In the genomic region with DNA sequence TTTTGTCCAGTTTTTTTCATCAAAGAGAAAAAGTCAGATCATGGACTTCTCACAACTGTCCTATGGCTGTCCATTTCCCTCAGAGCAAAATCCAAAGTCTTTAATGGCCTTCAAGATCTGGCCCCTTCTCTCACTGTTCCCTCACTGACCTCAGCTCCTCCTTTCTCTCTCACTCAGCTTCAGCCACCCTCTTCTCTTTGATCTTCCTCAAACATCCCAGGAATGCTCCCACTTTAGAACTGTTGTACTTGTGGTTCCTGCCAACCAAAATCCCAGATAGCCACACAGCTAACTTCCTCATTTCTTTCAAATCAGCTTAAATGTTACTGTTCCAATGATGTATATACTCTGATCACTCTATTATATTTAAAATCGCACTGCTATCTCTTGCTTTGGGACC, we compare ENCODE assay signal across 16 cellular contexts.
DNase-seq lines count a peak whose midpoint lies in the region; ATAC-seq and TF ChIP-seq lines count a peak whose summit lies in the region.
"Had no signal": no experiment of that assay in that cellular context is flagged by ENCODE, and none has a peak within 500 bp of the region (broad histone marks: within the 10 kb centered on the region; RNA-seq: fewer than 3 reads in every experiment).

No MANE protein-coding gene starts in this region.

- H3K27me3 Mint-ChIP-seq in H9 (ENCODE audit: low read depth): no peaks in the 10 kb centered on the region
- no peaks in the 10 kb centered on the region for H3K27me3 Mint-ChIP-seq in activated T-helper 17 cell treated with anti-CD3 and anti-CD28 coated beads, Interleukin-2, amount 50 U/mL, for 72 hours
- H3K27me3 Mint-ChIP-seq: activated T-cell treated with anti-CD3 and anti-CD28 coated beads, Interleukin-2, amount 50 U/mL, for 24 hours; memory B cell; stimulated activated naive B cell treated with anti-CD40 and anti-IgM and Interleukin-4, amounts not matched to agents 10 μg/mL and 1 μg/mL and 100 μg/mL, for 72 hours had no signal

- no peak overlapping the region for H4K5ac ChIP-seq in H9 (ENCODE audit: insufficient read length, low read depth, low read length)

- no peak overlapping the region for H3K18ac ChIP-seq in H9 (ENCODE audit: insufficient read length, low read depth, low read length)

- H3K27ac ChIP-seq in SJSA1 (peak overlapping the region; percentile 67), H9 (ENCODE audit: insufficient read length, low read depth, low read length) (no peak overlapping the region)
- H3K27ac ChIP-seq: hepatocyte had no signal

- WGBS in H9 (ENCODE audit: extremely low coverage, insufficient read length, low lambda C conversion rate): no CpG with 5 or more reads among the region's 1 CpG

- no peaks in the 10 kb centered on the region for H3K36me3 ChIP-seq in SJSA1
- H3K36me3 ChIP-seq: BE2C had no signal

- H3K27ac Mint-ChIP-seq in H9: no peak overlapping the region; a peak in 1 of 7 replicates
- no peak overlapping the region for H3K27ac Mint-ChIP-seq in activated T-helper 17 cell treated with anti-CD3 and anti-CD28 coated beads, Interleukin-2, amount 50 U/mL, for 72 hours
- H3K27ac Mint-ChIP-seq: activated T-cell treated with anti-CD3 and anti-CD28 coated beads, Interleukin-2, amount 50 U/mL, for 24 hours; memory B cell; stimulated activated naive B cell treated with anti-CD40 and anti-IgM and Interleukin-4, amounts not matched to agents 10 μg/mL and 1 μg/mL and 100 μg/mL, for 72 hours had no signal

- no peaks in the 10 kb centered on the region; the same call in 1 of the 2 replicates for H3K79me2 ChIP-seq in H9 (ENCODE audit: insufficient read depth, low read length)
- H3K79me2 ChIP-seq: hepatocyte had no signal

- peak; percentile 65 for DNase-seq in A172 (ENCODE audit: low spot score)
- DNase-seq in GM04503 (ENCODE audit: low read depth): peak; percentile 11
- peak; percentile 55 to 71 for DNase-seq in SJSA1 (ENCODE audit: low read depth in 1 of 2, low spot score in 2 of 2)
- peak; percentile 4 for DNase-seq in hepatic stellate cell (ENCODE audit: low spot score)
- no peak for DNase-seq in NAMALWA (ENCODE audit: low spot score)
- no peak for DNase-seq in H9
- no peak for DNase-seq in ecto neural progenitor cell (ENCODE audit: low spot score)
- DNase-seq: activated T-cell treated with anti-CD3 and anti-CD28 coated beads, Interleukin-2, amount 50 U/mL, for 24 hours; BE2C; NCI-H146; posterior cingulate gyrus; stimulated activated naive B cell treated with anti-CD40 and anti-IgM and Interleukin-4, amounts not matched to agents 10 μg/mL and 1 μg/mL and 100 μg/mL, for 72 hours had no signal

- H3K4me2 ChIP-seq in H9 (ENCODE audit: insufficient read depth, insufficient read length, low read length): no peak overlapping the region
- H3K4me2 ChIP-seq: hepatocyte had no signal

- no peak overlapping the region for H4K8ac ChIP-seq in H9 (replicated peaks; ENCODE audit: insufficient read length, low read depth, low read length)

- H4K20me1 ChIP-seq in H9 (ENCODE audit: control insufficient read depth, insufficient read depth, insufficient read length): no peaks in the 10 kb centered on the region

- ATAC-seq in activated T-helper 17 cell treated with anti-CD3 and anti-CD28 coated beads, Interleukin-2, amount 50 U/mL, for 72 hours (replicated peaks): no peak
- ATAC-seq: activated CD4-positive, CD25-positive, alpha-beta regulatory T cell treated with anti-CD3 and anti-CD28 coated beads, Interleukin-2, amount 50 U/mL, for 24 hours; stimulated activated naive B cell treated with anti-CD40 and anti-IgM and Interleukin-4, amounts not matched to agents 10 μg/mL and 1 μg/mL and 100 μg/mL, for 72 hours had no signal

- H4K91ac ChIP-seq in H9 (ENCODE audit: insufficient read length, low read depth, low read length): no peak overlapping the region

- H3K56ac ChIP-seq in H9 (ENCODE audit: insufficient read length, low read depth, low read length): no peak overlapping the region

- H3K23me2 ChIP-seq in H9 (ENCODE audit: insufficient read length, low read depth, low read length, poor library complexity, severe bottlenecking): no peaks in the 10 kb centered on the region

- H3T11ph ChIP-seq in H9 (ENCODE audit: low read length): no peak overlapping the region

- H2BK12ac ChIP-seq in H9 (ENCODE audit: insufficient read length, low read depth, low read length): no peak overlapping the region

- H3K9me3 ChIP-seq in SJSA1 (replicated peaks) (no peaks in the 10 kb centered on the region), H9 (ENCODE audit: control insufficient read depth, low read depth, low read length) (peaks cover 10% of the 10 kb centered on the region)
- H3K9me3 ChIP-seq: BE2C had no signal

- H3K4me1 ChIP-seq in SJSA1 (replicated peaks) (peaks cover 19% of the 10 kb centered on the region), H9 (ENCODE audit: insufficient read depth, low read length) (no peaks in the 10 kb centered on the region; the same call in 1 of the 2 replicates)
- H3K4me1 ChIP-seq: BE2C had no signal

- no peak overlapping the region for H3K23ac ChIP-seq in H9 (ENCODE audit: insufficient read length, low read depth, low read length)

- TF ChIP-seq CTCF in H9 (conservative IDR thresholded peaks at IDR 0.05): no peak

- no peak overlapping the region for H2BK20ac ChIP-seq in H9 (ENCODE audit: low read depth, low read length, poor library complexity, severe bottlenecking)

- no peak overlapping the region for H2AK5ac ChIP-seq in H9 (ENCODE audit: insufficient read length, low read length)

- no peak overlapping the region for H2BK5ac ChIP-seq in H9 (ENCODE audit: insufficient read length, low read length)

- no peak overlapping the region for H3K4ac ChIP-seq in H9 (ENCODE audit: low read depth, low read length)

- H2AFZ ChIP-seq in H9 (ENCODE audit: low read length): no peak overlapping the region
- H2AFZ ChIP-seq: hepatocyte had no signal

- peaks cover 18 to 22% (median 20%) of the 10 kb centered on the region in 3 experiments for H3K36me3 Mint-ChIP-seq in H9 (ENCODE audit: insufficient read depth in 1 of 3, low read depth in 3 of 3)
- H3K36me3 Mint-ChIP-seq in activated T-helper 17 cell treated with anti-CD3 and anti-CD28 coated beads, Interleukin-2, amount 50 U/mL, for 72 hours (ENCODE audit: low read depth): no peaks in the 10 kb centered on the region

- H3K14ac ChIP-seq in H9 (ENCODE audit: insufficient read depth, low read length): no peak overlapping the region

- no peak overlapping the region for H3K4me3 Mint-ChIP-seq in H9
- no peak overlapping the region for H3K4me3 Mint-ChIP-seq in activated T-helper 17 cell treated with anti-CD3 and anti-CD28 coated beads, Interleukin-2, amount 50 U/mL, for 72 hours
- H3K4me3 Mint-ChIP-seq: activated T-cell treated with anti-CD3 and anti-CD28 coated beads, Interleukin-2, amount 50 U/mL, for 24 hours; memory B cell; stimulated activated naive B cell treated with anti-CD40 and anti-IgM and Interleukin-4, amounts not matched to agents 10 μg/mL and 1 μg/mL and 100 μg/mL, for 72 hours had no signal

- H3K79me1 ChIP-seq in H9 (ENCODE audit: insufficient read depth, low read depth, low read length, poor library complexity, severe bottlenecking): no peaks in the 10 kb centered on the region

- H3K4me3 ChIP-seq in SJSA1: no peak overlapping the region
- H3K4me3 ChIP-seq: hepatocyte had no signal

- H3K27me3 ChIP-seq in SJSA1 (replicated peaks): no peaks in the 10 kb centered on the region
- H3K27me3 ChIP-seq in H9 (ENCODE audit: insufficient read depth, low read length): no peaks in the 10 kb centered on the region
- H3K27me3 ChIP-seq: BE2C, hepatocyte had no signal

- no peak overlapping the region for H2BK120ac ChIP-seq in H9 (ENCODE audit: low read depth, low read length, poor library complexity, severe bottlenecking)

- H3K9me3 Mint-ChIP-seq in H9: peaks cover 12 to 15% of the 10 kb centered on the region in 2 experiments
- no peaks in the 10 kb centered on the region for H3K9me3 Mint-ChIP-seq in activated T-helper 17 cell treated with anti-CD3 and anti-CD28 coated beads, Interleukin-2, amount 50 U/mL, for 72 hours
- H3K9me3 Mint-ChIP-seq: memory B cell had no signal

- H2BK15ac ChIP-seq in H9 (ENCODE audit: low read depth, low read length): no peak overlapping the region

- H3K4me1 Mint-ChIP-seq in H9: peaks cover 7% of the 10 kb centered on the region in 2 experiments
- no peaks in the 10 kb centered on the region for H3K4me1 Mint-ChIP-seq in activated T-helper 17 cell treated with anti-CD3 and anti-CD28 coated beads, Interleukin-2, amount 50 U/mL, for 72 hours
- H3K4me1 Mint-ChIP-seq: memory B cell; stimulated activated naive B cell treated with anti-CD40 and anti-IgM and Interleukin-4, amounts not matched to agents 10 μg/mL and 1 μg/mL and 100 μg/mL, for 72 hours had no signal

- no peak overlapping the region for H3K9ac ChIP-seq in H9 (ENCODE audit: extremely low read depth, insufficient read length, low read length)

Comparison
In these comparisons a context has a peak if more than half of its experiments do, and no peak if none do; other contexts are left out.
1. DNase-seq: peak in A172 (single experiment), GM04503 (single experiment), SJSA1 (2 of 2) and hepatic stellate cell (single experiment); none in NAMALWA (single experiment), H9 (single experiment) and ecto neural progenitor cell (single experiment).